ENCODE assay signal across 14 cellular contexts in genomic region chr2:191038741-191039140, GRCh38. TPM values are rescaled to one million over a fixed set of nuclear protein-coding genes. Genes with fewer than 3 reads are reported as not detected.
DNase-seq lines count a peak whose midpoint lies in the region; ATAC-seq and TF ChIP-seq lines count a peak whose summit lies in the region.
"Had no signal": no experiment of that assay in that cellular context is flagged by ENCODE, and none has a peak within 500 bp of the region (broad histone marks: within the 10 kb centered on the region; RNA-seq: fewer than 3 reads in every experiment).

No MANE protein-coding gene starts in this region.

- H3K4me3 Mint-ChIP-seq in activated T-cell treated with anti-CD3 and anti-CD28 coated beads, Interleukin-2, amount 50 U/mL, for 24 hours: peak overlapping the region; percentile 3
- peak overlapping the region; percentile 11 to 58 (median 24) for H3K4me3 Mint-ChIP-seq in T-cell
- peak overlapping the region; percentile 67 for H3K4me3 Mint-ChIP-seq in central memory CD8-positive, alpha-beta T cell
- H3K4me3 Mint-ChIP-seq: dendritic cell treated with granulocyte-macrophage colony-stimulating factor and Interleukin-4, amounts not matched to agents 40 ng/mL and 50 ng/mL, for 4 days had no signal

- H3K27ac ChIP-seq in osteoblast (ENCODE audit: low read depth, low read length): peak overlapping the region; percentile 25

- intact Hi-C loops in mucosa of descending colon (cut with DNase I, micrococcal nuclease): no loop called here

- DNase-seq in activated T-cell treated with anti-CD3 and anti-CD28 coated beads, Interleukin-2, amount 50 U/mL, for 24 hours: no peak
- no peak for DNase-seq in activated T-cell treated with anti-CD3 and anti-CD28 coated beads for 4 hours
- no peak for DNase-seq in T-cell
- no peak for DNase-seq in central memory CD8-positive, alpha-beta T cell (ENCODE audit: low spot score in 2 of 2)
- DNase-seq in osteoblast (ENCODE audit: insufficient read length, low spot score, missing footprints): no peak
- DNase-seq in mucosa of descending colon: no peak
- no peak for DNase-seq in NCI-H2171 treated with DMSO at 0.1 percent for 48 hours (lab: John Stamatoyannopoulos, UW)
- DNase-seq: amniotic stem cell, NCI-H82, occipital lobe, SHP77 had no signal

- H2AFZ ChIP-seq in osteoblast (ENCODE audit: low read length): no peak overlapping the region

- H3K4me1 Mint-ChIP-seq in activated T-cell treated with anti-CD3 and anti-CD28 coated beads, Interleukin-2, amount 50 U/mL, for 24 hours (ENCODE audit: low read depth): peaks cover 51% of the 10 kb centered on the region
- H3K4me1 Mint-ChIP-seq in T-cell: peaks cover 28 to 45% (median 28%) of the 10 kb centered on the region in 3 donors
- H3K4me1 Mint-ChIP-seq in central memory CD8-positive, alpha-beta T cell: peaks cover 38% of the 10 kb centered on the region

- H4K20me1 ChIP-seq in osteoblast (ENCODE audit: insufficient read depth, low read length): no peaks in the 10 kb centered on the region

- no peaks in the 10 kb centered on the region for H3K27me3 ChIP-seq in osteoblast (ENCODE audit: insufficient read depth, low read length)

- H3K36me3 ChIP-seq in osteoblast (ENCODE audit: insufficient read depth, low read length) (no peaks in the 10 kb centered on the region), mucosa of descending colon (ENCODE audit: low read depth) (no peaks in the 10 kb centered on the region)

- no peak for TF ChIP-seq CTCF in osteoblast (IDR thresholded peaks at IDR 0.05; ENCODE audit: extremely low read depth, low read depth, low read length)
- no peak for TF ChIP-seq CTCF in mucosa of descending colon (IDR thresholded peaks at IDR 0.05)

- peak overlapping the region; percentile 88 for H3K27ac Mint-ChIP-seq in activated T-cell treated with anti-CD3 and anti-CD28 coated beads, Interleukin-2, amount 50 U/mL, for 24 hours
- H3K27ac Mint-ChIP-seq in T-cell: peak overlapping the region; percentile 89 to 94
- peak overlapping the region; percentile 90 for H3K27ac Mint-ChIP-seq in central memory CD8-positive, alpha-beta T cell (ENCODE audit: low read depth)
- H3K27ac Mint-ChIP-seq: dendritic cell treated with granulocyte-macrophage colony-stimulating factor and Interleukin-4, amounts not matched to agents 40 ng/mL and 50 ng/mL, for 4 days had no signal

- H3K4me2 ChIP-seq in osteoblast (ENCODE audit: insufficient read depth, low read length): peak overlapping the region; percentile 1

- POLR2A ChIA-PET in T-cell (lab: Charles Lee): interaction anchor here in 1 of 2 donors (0.6 kb wide), 1 partner anchor 10 kb away, joined by 7 read pairs; no protein-coding TSS in a partner anchor

- no peak overlapping the region for H3K4me3 ChIP-seq in osteoblast (ENCODE audit: insufficient read depth, low read length)
- no peak overlapping the region for H3K4me3 ChIP-seq in mucosa of descending colon
- H3K4me3 ChIP-seq: skin epidermis had no signal

- ATAC-seq in T-cell (replicated peaks in 1 of 4): peak in 3 of 4 experiments; percentile 26 to 33 (median 31)
- no peak for ATAC-seq in central memory CD8-positive, alpha-beta T cell (replicated peaks; ENCODE audit: extremely low read depth, poor library complexity, severe bottlenecking)
- ATAC-seq in mucosa of descending colon: no peak
- ATAC-seq in HG03521 (IDR thresholded peaks at IDR 0.05; ENCODE audit: unreplicated experiment): no peak

- no peaks in the 10 kb centered on the region for H3K79me2 ChIP-seq in osteoblast (ENCODE audit: insufficient read depth, low read length)

- CTCF ChIA-PET in T-cell (lab: Charles Lee): interaction anchor here (0.6 to 2.4 kb wide), 5 partner anchors 10 to 640 kb away, joined by 3 to 17 read pairs (median 9); partner anchors contain the start of gene STAT1 (in 1 of the 2)

- no peaks in the 10 kb centered on the region for H3K9me3 Mint-ChIP-seq in activated T-cell treated with anti-CD3 and anti-CD28 coated beads, Interleukin-2, amount 50 U/mL, for 24 hours
- H3K9me3 Mint-ChIP-seq in T-cell: no peaks in the 10 kb centered on the region
- H3K9me3 Mint-ChIP-seq in central memory CD8-positive, alpha-beta T cell: no peaks in the 10 kb centered on the region
- H3K9me3 Mint-ChIP-seq: dendritic cell treated with granulocyte-macrophage colony-stimulating factor and Interleukin-4, amounts not matched to agents 40 ng/mL and 50 ng/mL, for 4 days had no signal

- no peaks in the 10 kb centered on the region for H3K9me3 ChIP-seq in osteoblast (ENCODE audit: low read depth, low read length)
- H3K9me3 ChIP-seq in mucosa of descending colon: no peaks in the 10 kb centered on the region

- H3K27me3 Mint-ChIP-seq in activated T-cell treated with anti-CD3 and anti-CD28 coated beads, Interleukin-2, amount 50 U/mL, for 24 hours: no peaks in the 10 kb centered on the region
- H3K27me3 Mint-ChIP-seq in T-cell: no peaks in the 10 kb centered on the region
- H3K27me3 Mint-ChIP-seq in central memory CD8-positive, alpha-beta T cell: no peaks in the 10 kb centered on the region
- H3K27me3 Mint-ChIP-seq: dendritic cell treated with granulocyte-macrophage colony-stimulating factor and Interleukin-4, amounts not matched to agents 40 ng/mL and 50 ng/mL, for 4 days had no signal

- peaks cover 28% of the 10 kb centered on the region for H3K4me1 ChIP-seq in osteoblast (ENCODE audit: insufficient read depth, low read length)
- H3K4me1 ChIP-seq in mucosa of descending colon (ENCODE audit: low read depth): peaks cover 4% of the 10 kb centered on the region

- H3K36me3 Mint-ChIP-seq in activated T-cell treated with anti-CD3 and anti-CD28 coated beads, Interleukin-2, amount 50 U/mL, for 24 hours (ENCODE audit: low read depth): peaks cover 72% of the 10 kb centered on the region
- H3K36me3 Mint-ChIP-seq in T-cell: peaks cover 52% of the 10 kb centered on the region
- H3K36me3 Mint-ChIP-seq in central memory CD8-positive, alpha-beta T cell (ENCODE audit: insufficient read depth): peaks cover 38% of the 10 kb centered on the region

RNA-seq across cellular contexts. Expression of gene STAT1, which starts 24.8 kb away (rescaled TPM):
- 100 to 1,000 TPM in 3 of 5 donors, 10 to 100 TPM in 2; 77.6 to 229 (median 152) TPM for total RNA-seq in T-cell
- total RNA-seq in osteoblast: 447 and 530 TPM in 2 replicates
- total RNA-seq in mucosa of descending colon: 10 to 100 TPM; 56.5 to 78.6 (median 74.8) TPM

Comparison
In these comparisons a context has a peak if more than half of its experiments do, and no peak if none do; other contexts are left out.
1. H3K4me3 Mint-ChIP-seq: peak in every context shown above with its lines; median percentile 67 in central memory CD8-positive, alpha-beta T cell; 24 in T-cell; 3 in activated T-cell treated with anti-CD3 and anti-CD28 coated beads, Interleukin-2, amount 50 U/mL, for 24 hours.
2. ATAC-seq: peak in T-cell (3 of 4); none in central memory CD8-positive, alpha-beta T cell (single experiment), mucosa of descending colon (single experiment) and HG03521 (single experiment).
3. Peak in every context shown above with its lines, with median percentiles within 50 percentile points of each other: H3K27ac Mint-ChIP-seq.